In the genomic region with DNA sequence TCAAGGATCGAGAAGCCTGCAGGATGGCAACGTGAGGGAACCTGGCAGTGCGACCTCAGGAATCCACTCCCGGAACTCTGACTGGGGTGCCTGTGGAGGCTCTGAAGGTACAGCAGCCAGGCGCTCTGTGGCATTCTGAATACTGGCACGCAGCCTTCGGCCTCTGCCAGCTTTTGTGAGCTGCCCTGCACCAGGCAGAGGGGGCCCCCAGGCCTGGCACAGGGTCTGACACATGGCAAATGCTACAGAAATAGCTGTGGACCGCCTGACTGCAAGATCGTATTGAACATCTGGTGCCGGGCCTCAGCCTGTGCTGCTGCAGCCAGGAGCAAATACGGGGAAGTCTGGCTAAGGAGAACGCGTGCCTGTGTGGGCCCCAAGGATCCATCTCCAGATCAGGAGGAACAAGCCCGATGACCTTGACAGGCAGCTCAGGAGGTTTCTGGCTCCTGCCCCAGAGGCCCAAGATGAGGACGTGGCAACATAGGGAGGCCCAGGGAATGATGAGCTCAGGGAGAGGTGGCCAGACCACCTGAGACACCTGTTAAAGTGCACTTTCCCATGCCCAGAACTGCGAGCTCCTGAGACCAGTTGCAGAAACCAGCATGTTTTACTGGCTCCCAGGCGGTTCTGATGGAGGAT, we compare ENCODE assay signal across 8 cellular contexts. TPM values are rescaled to one million over a fixed set of nuclear protein-coding genes. Genes with fewer than 3 reads are reported as not detected.
A peak's percentile ranks its signal among the peaks of the same experiment; 100 is the strongest.
DNase-seq lines count a peak whose midpoint lies in the region; ATAC-seq, FAIRE-seq and TF ChIP-seq lines count a peak whose summit lies in the region.
"Not testable (repeated sequence)": the region's sequence is repeated elsewhere in the genome, so short reads cannot be mapped to it uniquely, and the experiment has no call there.

No MANE protein-coding gene starts in this region.

- peak overlapping the region; percentile 55 for H3K4me3 Mint-ChIP-seq in glutamatergic neuron (ENCODE audit: unreplicated experiment)

- H3K4me3 ChIP-seq in bronchial epithelial cell (ENCODE audit: low read depth, low read length); heart right ventricle; right atrium auricular region; psoas muscle; testis: not testable (repeated sequence)

- 58 to 63% methylated on average over 10 to 11 of the region's 17 CpGs for WGBS in heart right ventricle, 2 donors
- 27 to 53% (median 29%) methylated on average over 7 to 13 of the region's 17 CpGs for WGBS in psoas muscle, 3 donors
- WGBS in testis, 2 donors, result 42% methylated on average over 3 of the region's 17 CpGs; no CpG with 5 or more reads in 1 of the 2 donors

- DNase-seq in DMS 273 (lab: John Stamatoyannopoulos, UW; ENCODE audit: unreplicated experiment), result peak; percentile 47
- DNase-seq in NCI-H82 (lab: John Stamatoyannopoulos, UW), result peak; percentile 6
- not testable (repeated sequence) for DNase-seq in bronchial epithelial cell (ENCODE audit: low read depth); glutamatergic neuron; heart right ventricle; right atrium auricular region (ENCODE audit: low spot score); psoas muscle
- DNase-seq in testis, result peak; percentile 17

- H3K27ac Mint-ChIP-seq in glutamatergic neuron (ENCODE audit: unreplicated experiment), result peak overlapping the region; percentile 90

- H3K9me3 ChIP-seq in heart right ventricle, right atrium auricular region, psoas muscle, testis: not testable (repeated sequence)

- H3K36me3 ChIP-seq in bronchial epithelial cell (ENCODE audit: control insufficient read depth, insufficient read depth, low read length) (peaks cover 13% of the 10 kb centered on the region), heart right ventricle (peaks cover 0 to 88% (median 0%) of the 10 kb centered on the region in 9 donors), right atrium auricular region (peaks cover 19% of the 10 kb centered on the region), psoas muscle (ENCODE audit: insufficient read depth in 1 of 2, low read depth in 1 of 2) (peaks cover 0 to 58% of the 10 kb centered on the region in 2 donors)
- H3K36me3 ChIP-seq in testis (ENCODE audit: low read depth, missing control alignments), result not testable (repeated sequence)

- peak; percentile 75 to 92 (median 84) for ATAC-seq in heart right ventricle
- ATAC-seq in psoas muscle, result peak; percentile 38 to 80 (median 68)

- H3K4me1 ChIP-seq in heart right ventricle, result peaks cover 0 to 36% (median 0%) of the 10 kb centered on the region in 9 donors
- not testable (repeated sequence) for H3K4me1 ChIP-seq in right atrium auricular region, psoas muscle, testis

- H3K27me3 ChIP-seq in bronchial epithelial cell (ENCODE audit: control insufficient read depth, insufficient read depth, low read length); heart right ventricle; right atrium auricular region; psoas muscle (ENCODE audit: insufficient read depth in 3 of 3, low read length in 2 of 3); testis: not testable (repeated sequence)

- TF ChIP-seq CTCF in bronchial epithelial cell (IDR thresholded peaks at IDR 0.05; ENCODE audit: insufficient read depth, low read length, severe bottlenecking); glutamatergic neuron (IDR thresholded peaks at IDR 0.05; ENCODE audit: partially characterized antibody, unreplicated experiment); heart right ventricle (IDR thresholded peaks at IDR 0.05); right atrium auricular region (IDR thresholded peaks at IDR 0.05); psoas muscle (IDR thresholded peaks at IDR 0.05); testis (IDR thresholded peaks at IDR 0.05): not testable (repeated sequence)

- not testable (repeated sequence) for H3K27me3 Mint-ChIP-seq in glutamatergic neuron (ENCODE audit: unreplicated experiment)

- H3K27ac ChIP-seq in heart right ventricle (peak overlapping the region in 5 of 10 donors; percentile 30 to 64 (median 58)), right atrium auricular region (peak overlapping the region; percentile 59 to 73)
- H3K27ac ChIP-seq in psoas muscle, testis: not testable (repeated sequence)

- intact Hi-C loops in heart right ventricle (cut with DNase I); psoas muscle (cut with DNase I); testis (cut with DNase I; ENCODE audit: low total_unique reads): not testable (repeated sequence)

- not testable (repeated sequence) for H3K9me3 Mint-ChIP-seq in glutamatergic neuron (ENCODE audit: unreplicated experiment)

- not testable (repeated sequence) for H3K4me1 Mint-ChIP-seq in glutamatergic neuron (ENCODE audit: low read depth, unreplicated experiment)

- H3K36me3 Mint-ChIP-seq in glutamatergic neuron (ENCODE audit: unreplicated experiment), result not testable (repeated sequence)

- not testable (repeated sequence) for TF ChIP-seq POLR2A in testis (IDR thresholded peaks at IDR 0.05)

- FAIRE-seq in bronchial epithelial cell (lab: Jason Lieb, UNC), result peak; percentile 50

RNA-seq across cellular contexts. Expression of a gene that starts 16.6 kb away (rescaled TPM):
- total RNA-seq in bronchial epithelial cell (12.4 and 21.5 TPM in 2 replicates), glutamatergic neuron (ENCODE audit: unreplicated experiment) (86.4 TPM), heart right ventricle (10 to 100 TPM; 65.3 to 89.5 (median 73.5) TPM), right atrium auricular region (10 to 100 TPM; 91.1 to 93.1 TPM), psoas muscle (10 to 100 TPM; 29.3 to 37.6 (median 34.1) TPM), testis (10 to 100 TPM; 30.2 to 38.4 TPM)
- polyA plus RNA-seq in heart right ventricle (10 to 100 TPM; 24.0 to 30.5 TPM), psoas muscle (10 to 100 TPM; 11.8 to 31.2 (median 15.3) TPM), testis (ENCODE audit: insufficient read depth, low read depth, low replicate concordance) (25.3 TPM)

RNA-seq across cellular contexts. Expression of a gene that starts 52.3 kb away (rescaled TPM):
- total RNA-seq in bronchial epithelial cell (19.5 and 20.1 TPM in 2 replicates), glutamatergic neuron (ENCODE audit: unreplicated experiment) (27.7 TPM), heart right ventricle (10 to 100 TPM; 20.6 to 35.8 (median 26.1) TPM), right atrium auricular region (10 to 100 TPM; 10.8 to 14.4 TPM), psoas muscle (10 to 100 TPM; 23.9 to 36.6 (median 24.7) TPM), testis (10 to 100 TPM; 10.6 to 12.0 TPM)
- polyA plus RNA-seq in heart right ventricle (10 to 100 TPM; 21.0 to 37.7 TPM), psoas muscle (10 to 100 TPM; 24.4 to 34.8 (median 27.4) TPM), testis (ENCODE audit: insufficient read depth, low read depth, low replicate concordance) (13.4 TPM)
